ENCODE assay signal across 14 cellular contexts in genomic region chr7:111103678-111104274, GRCh38. TPM values are rescaled to one million over a fixed set of nuclear protein-coding genes. Genes with fewer than 3 reads are reported as not detected.
DNase-seq lines count a peak whose midpoint lies in the region; ATAC-seq, FAIRE-seq and TF ChIP-seq lines count a peak whose summit lies in the region.
"Had no signal": no experiment of that assay in that cellular context is flagged by ENCODE, and none has a peak within 500 bp of the region (broad histone marks: within the 10 kb centered on the region; RNA-seq: fewer than 3 reads in every experiment).

No MANE protein-coding gene starts in this region.

- H3K27ac ChIP-seq in GM12878 (ENCODE audit: control insufficient read depth, insufficient read depth) (peak overlapping the region; percentile 24; the same call in 1 of the 2 replicates), transverse colon (no peak overlapping the region)
- H3K27ac ChIP-seq: colonic mucosa, gastroesophageal sphincter, KMS-11 had no signal

- no peaks in the 10 kb centered on the region for H3K27me3 ChIP-seq in GM12878 (replicated peaks in 1 of 2; ENCODE audit: control insufficient read depth in 2 of 2, insufficient read depth in 2 of 2, low read length in 1 of 2)
- H3K27me3 ChIP-seq in transverse colon = no peaks in the 10 kb centered on the region
- H3K27me3 ChIP-seq: colonic mucosa, gastroesophageal sphincter had no signal

- no peaks in the 10 kb centered on the region; the same call in 1 of the 3 replicates for H3K9me3 ChIP-seq in GM12878 (replicated peaks; ENCODE audit: control insufficient read depth, insufficient read depth, low read length)
- no peaks in the 10 kb centered on the region for H3K9me3 ChIP-seq in transverse colon
- H3K9me3 ChIP-seq: colonic mucosa, gastroesophageal sphincter had no signal

- H3K36me3 ChIP-seq in GM12878 (ENCODE audit: control insufficient read depth in 2 of 2, insufficient read depth in 2 of 2, low read length in 1 of 2) = no peaks in the 10 kb centered on the region
- H3K36me3 ChIP-seq in transverse colon = no peaks in the 10 kb centered on the region
- H3K36me3 ChIP-seq: colonic mucosa, gastroesophageal sphincter had no signal

- ATAC-seq in GM18873 (IDR thresholded peaks at IDR 0.05; ENCODE audit: low FRiP score, unreplicated experiment) (peak; percentile 44), GM21528 (IDR thresholded peaks at IDR 0.05; ENCODE audit: low FRiP score, unreplicated experiment) (peak; percentile 80), HG03135 (IDR thresholded peaks at IDR 0.05; ENCODE audit: unreplicated experiment) (peak; percentile 63), GM12878 (peak; percentile 77), left colon (no peak)
- ATAC-seq: gastroesophageal sphincter had no signal

- DNase-seq in GM12878 (ENCODE audit: low read depth, low spot score) (no peak), left colon (no peak), transverse colon (no peak)
- DNase-seq in stimulated activated CD8-positive, alpha-beta memory T cell treated with anti-CD3 and anti-CD28 coated beads, Interleukin-4, amount 100 ng/mL, for 48 hours = no peak
- DNase-seq: colonic mucosa, GOT3, mesenchymal stem cell, NCI-H524, SW 1271 had no signal

- 15% methylated on average over 4 of the region's 4 CpGs for WGBS in GM12878 (ENCODE audit: insufficient coverage, insufficient replicate concordance, low lambda C conversion rate, missing lambda C conversion rate)
- WGBS in transverse colon (ENCODE audit: low coverage in 1 of 2), 2 donors = 72 to 79% methylated on average over 4 of the region's 4 CpGs

- peak overlapping the region; percentile 79 for H2AFZ ChIP-seq in GM12878 (ENCODE audit: control insufficient read depth, low read depth, low read length)

- peak; percentile 83 for FAIRE-seq in GM12878 (lab: Jason Lieb, UNC)

- in situ Hi-C loops in GM12878 (cut with MboI) = no loop called here
- in situ Hi-C loops in transverse colon (cut with MboI; ENCODE audit: low pct_ligation_motif_present in 1 of 4, low pct_unique_long_range_greater_than_20kb in 1 of 4, low sequenced_read_pairs in 3 of 4) = no loop called here

- POLR2A ChIA-PET in GM12878 (lab: Charles Lee) = interaction anchor here (0.5 kb wide), 1 partner anchor 643 kb away, joined by 6 read pairs; no protein-coding TSS in a partner anchor

- no peaks in the 10 kb centered on the region for H3K79me2 ChIP-seq in GM12878 (ENCODE audit: control insufficient read depth, insufficient read depth, low read length)

- H3K4me1 ChIP-seq in GM12878 (ENCODE audit: control insufficient read depth, insufficient read depth, low read length) = peaks cover 11% of the 10 kb centered on the region
- H3K4me1 ChIP-seq in transverse colon = no peaks in the 10 kb centered on the region
- H3K4me1 ChIP-seq: colonic mucosa had no signal

- TF ChIP-seq RAD21 in GM12878 (IDR thresholded peaks at IDR 0.05; ENCODE audit: insufficient read depth, low read depth, low read length) = no peak

- SMC1A ChIA-PET in GM12878 (lab: Charles Lee; ENCODE audit: uncharacterized antibody, unreplicated experiment) = interaction anchor here (1.0 to 2.2 kb wide), 3 partner anchors 9 to 428 kb away, joined by 3 to 19 read pairs (median 3); no protein-coding TSS in a partner anchor

- TF ChIP-seq EP300 in GM12878 (IDR thresholded peaks at IDR 0.05; ENCODE audit: borderline replicate concordance in 1 of 2, control insufficient read depth in 1 of 2, low read depth in 2 of 2, low read length in 2 of 2) = 0 out of 4 replicates have a peak, but pooled peaks of 1 of the 2 experiments have one; percentile 19
- no peak for TF ChIP-seq EP300 in transverse colon (IDR thresholded peaks at IDR 0.05; ENCODE audit: low read depth)

- H3K9ac ChIP-seq in GM12878 (ENCODE audit: control insufficient read depth, insufficient read depth, low read length) = no peak overlapping the region
- H3K9ac ChIP-seq: KMS-11 had no signal

- no peaks in the 10 kb centered on the region for H4K20me1 ChIP-seq in GM12878 (ENCODE audit: control insufficient read depth, insufficient read depth)

- H3K4me2 ChIP-seq in GM12878 (ENCODE audit: control insufficient read depth, insufficient read depth) = peak overlapping the region; percentile 62
- H3K4me2 ChIP-seq: KMS-11 had no signal

- TF ChIP-seq CTCF in GM12878 (IDR thresholded peaks at IDR 0.05 in 2 of 3, conservative IDR thresholded peaks at IDR 0.05 in 1 of 3; ENCODE audit: control insufficient read depth in 2 of 3, extremely low read depth in 1 of 3, insufficient read depth in 1 of 3, low read depth in 3 of 3, low read length in 3 of 3) = no peak
- no peak for TF ChIP-seq CTCF in transverse colon (IDR thresholded peaks at IDR 0.05)

- CTCF ChIA-PET in GM12878 (lab: Yijun Ruan, JAX) = interaction anchor here (1.3 kb wide), 1 partner anchor 9 kb away, joined by 7 read pairs; no protein-coding TSS in a partner anchor

- intact Hi-C loops in GM12878 (cut with micrococcal nuclease; ENCODE audit: unreplicated experiment) (loop anchor here (10.0 kb wide), 1 partner anchor 659 kb away; no protein-coding TSS in a partner anchor), left colon (cut with DNase I, micrococcal nuclease) (no loop called here), transverse colon (cut with DNase I; ENCODE audit: low total_unique reads) (no loop called here)

- H3K4me3 ChIP-seq in GM12878 (no peak overlapping the region), transverse colon (no peak overlapping the region)
- H3K4me3 ChIP-seq: colonic mucosa, gastroesophageal sphincter had no signal

- TF ChIP-seq POLR2A in GM12878 (IDR thresholded peaks at IDR 0.05; ENCODE audit: low read depth, low read length) (no peak), transverse colon (IDR thresholded peaks at IDR 0.05) (no peak)

- no TSS peak for BruUV-seq in GM12878 (replicated peaks; lab: Mats Ljungman, UMichigan)

- RAD21 ChIA-PET in GM12878 (lab: Charles Lee; ENCODE audit: unreplicated experiment) = interaction anchor here (1.7 kb wide), 1 partner anchor 34 kb away, joined by 8 read pairs; no protein-coding TSS in a partner anchor

TF ChIP-seq in GM12878, 131 proteins besides CTCF, POLR2A, EP300 and RAD21 (continues in another document):
- TF ChIP-seq NR2C2 (IDR thresholded peaks at IDR 0.05; ENCODE audit: borderline replicate concordance, control insufficient read depth, insufficient read length, low read depth) (no peak), YY1 (IDR thresholded peaks at IDR 0.05; ENCODE audit: low read depth, low read length) (peak; percentile 56; the same call in 1 of the 2 replicates), PRDM15 (CRISPR knock-in tag; IDR thresholded peaks at IDR 0.05) (no peak), NR2F1 (conservative IDR thresholded peaks at IDR 0.05) (no peak)

RNA-seq across cellular contexts. Expression of gene LRRN3, which starts 12.8 kb away (rescaled TPM):
- not detected in 2 replicates for total RNA-seq in GM12878 (2013; cell fraction: nucleolus; rRNA removed)
- total RNA-seq in GM12878 (2014; rRNA removed) (0.11 TPM in 2 replicates), GM12878 (2014; rRNA removed; fragmentation: Illumina TruSeq; extraction: Trizol) (0.04 and 0.05 TPM in 2 replicates), GM12878 (2021) (0.08 and 0.18 TPM in 2 replicates), left colon (under 1 TPM; 0.09 to 0.20 TPM), transverse colon (under 1 TPM in 2 of 4 donors, not detected in 2; 0.27 to 0.32 TPM)
- polyA plus RNA-seq in GM12878 (2011; ENCODE audit: low read depth) = 0.07 TPM
- polyA plus RNA-seq in GM12878 (2011; rRNA removed) (not detected in 2 replicates), GM12878 (2014; fragmentation: Illumina TruSeq; extraction: Trizol) (0.06 TPM in 1 of 2 replicates, not detected in the other), GM12878 (2014; fragmentation: Nextera tagmentation; extraction: Ambion mirVana) (under 1 TPM; 0.02 to 0.16 TPM), GM12878 (2014; rRNA removed) (0.03 TPM in 1 of 2 replicates, not detected in the other), GM12878 (2016; fragmentation: Nextera tagmentation; extraction: Ambion mirVana) (under 1 TPM in 1 of 2 experiments, not detected in 1; 0.24 TPM)
- polyA plus RNA-seq in GM12878 (2011; cell fraction: cytosol; rRNA removed) = not detected in 2 replicates
- polyA plus RNA-seq in GM12878 (2011; cell fraction: nucleus; rRNA removed) = not detected in 2 replicates
- polyA plus RNA-seq in GM12878 (2012) = 0.05 and 0.06 TPM in 2 replicates
- not detected in 2 replicates for polyA minus RNA-seq in GM12878 (2011; rRNA and poly(A)+ RNA removed)
- not detected in 2 replicates for polyA minus RNA-seq in GM12878 (2011; cell fraction: cytosol; rRNA and poly(A)+ RNA removed)
- not detected in 2 replicates for polyA minus RNA-seq in GM12878 (2011; cell fraction: nucleus; rRNA and poly(A)+ RNA removed)
